In genomic region chr7:44268671-44269070, GRCh38 we compare ENCODE assay signal across 19 cellular contexts. TPM values are rescaled to one million over a fixed set of nuclear protein-coding genes. Genes with fewer than 3 reads are reported as not detected.
"Had no signal": no experiment of that assay in that cellular context is flagged by ENCODE, and none has a peak within 500 bp of the region (broad histone marks: within the 10 kb centered on the region; RNA-seq: fewer than 3 reads in every experiment).

No MANE protein-coding gene starts in this region.

- ATAC-seq: activated CD4-positive, CD25-positive, alpha-beta regulatory T cell treated with anti-CD3 and anti-CD28 coated beads, Interleukin-2, amount 50 U/mL, for 24 hours; activated naive CD8-positive, alpha-beta T cell treated with anti-CD3 and anti-CD28 coated beads, Interleukin-2, amount 50 U/mL, for 24 hours; natural killer cell treated with Interleukin-12 subunit alpha and Interleukin-12 subunit beta and Interleukin-15 and Interleukin-18, amount 100 ng/mL, for 72 hours; upper lobe of right lung had no signal

- H3K4me3 ChIP-seq: cardiac muscle cell, esophagus squamous epithelium, prostate gland, sigmoid colon, stomach, thoracic aorta, upper lobe of right lung had no signal

- H3K9me3 ChIP-seq: esophagus squamous epithelium, prostate gland, sigmoid colon, stomach, thoracic aorta, upper lobe of right lung had no signal

- H3K27me3 ChIP-seq: cardiac muscle cell had no signal

- H3K36me3 ChIP-seq: cardiac muscle cell, esophagus squamous epithelium, prostate gland, sigmoid colon, stomach, thoracic aorta, upper lobe of right lung had no signal

- H3K4me1 ChIP-seq: prostate gland, sigmoid colon, stomach, upper lobe of right lung had no signal

- DNase-seq: activated CD4-positive, alpha-beta T cell treated with anti-CD3 and anti-CD28 coated beads, Interleukin-2, amount 50 U/mL, for 1 hour; activated naive CD8-positive, alpha-beta T cell treated with anti-CD3 and anti-CD28 coated beads, Interleukin-2, amount 50 U/mL, for 24 hours; cortex of kidney; effector CD8-positive, alpha-beta T cell; esophagus squamous epithelium; kidney; mesendoderm; sigmoid colon; stimulated activated CD4-positive, alpha-beta T cell treated with anti-CD3 and anti-CD28 coated beads, Interleukin-1b, Interleukin-23, amount 100 ng/mL, for 48 hours; stomach; T-helper 9 cell; upper lobe of right lung had no signal

- H3K27ac ChIP-seq: cardiac muscle cell, esophagus squamous epithelium, prostate gland, sigmoid colon, stomach, thoracic aorta, upper lobe of right lung had no signal

RNA-seq across cellular contexts. Expression of gene CAMK2B, which starts 56.7 kb away (rescaled TPM):
- total RNA-seq: fibroblast of villous mesenchyme, osteoblast had no signal
